ENCODE assay signal across 9 cellular contexts in the genomic region with DNA sequence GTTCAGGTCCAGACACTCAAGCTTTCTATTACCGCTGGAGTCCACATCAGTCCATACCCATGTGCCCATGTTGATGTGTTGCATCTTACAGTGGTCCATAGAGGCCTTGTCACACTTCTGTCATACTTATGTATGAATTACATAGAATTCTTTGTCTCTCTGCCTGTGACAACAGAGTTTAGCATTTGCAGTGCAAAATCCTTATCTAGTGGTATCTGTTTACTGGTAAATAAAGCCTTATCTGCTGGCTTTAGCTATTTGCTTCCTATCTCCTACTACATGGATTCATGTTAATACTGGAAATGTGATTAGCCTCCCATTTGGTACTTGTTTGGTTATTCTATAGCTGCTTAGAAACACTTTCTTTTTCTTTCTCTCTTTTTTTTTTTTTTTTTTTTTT. TPM values are rescaled to one million over a fixed set of nuclear protein-coding genes. Genes with fewer than 3 reads are reported as not detected.
"Had no signal": no experiment of that assay in that cellular context is flagged by ENCODE, and none has a peak within 500 bp of the region (broad histone marks: within the 10 kb centered on the region; RNA-seq: fewer than 3 reads in every experiment).

No MANE protein-coding gene starts in this region.

- ATAC-seq: GM12878 had no signal

- DNase-seq: GDM1, GF-D8 had no signal

- FAIRE-seq: G401.6, GM12878, GM12891, GM12892, GM18507, GM19239 had no signal

- H3K4me3 ChIP-seq: GM12878 had no signal

RNA-seq across cellular contexts. Expression of a gene that starts 49.8 kb away (rescaled TPM):
- total RNA-seq: G401 had no signal
